In the genomic region with DNA sequence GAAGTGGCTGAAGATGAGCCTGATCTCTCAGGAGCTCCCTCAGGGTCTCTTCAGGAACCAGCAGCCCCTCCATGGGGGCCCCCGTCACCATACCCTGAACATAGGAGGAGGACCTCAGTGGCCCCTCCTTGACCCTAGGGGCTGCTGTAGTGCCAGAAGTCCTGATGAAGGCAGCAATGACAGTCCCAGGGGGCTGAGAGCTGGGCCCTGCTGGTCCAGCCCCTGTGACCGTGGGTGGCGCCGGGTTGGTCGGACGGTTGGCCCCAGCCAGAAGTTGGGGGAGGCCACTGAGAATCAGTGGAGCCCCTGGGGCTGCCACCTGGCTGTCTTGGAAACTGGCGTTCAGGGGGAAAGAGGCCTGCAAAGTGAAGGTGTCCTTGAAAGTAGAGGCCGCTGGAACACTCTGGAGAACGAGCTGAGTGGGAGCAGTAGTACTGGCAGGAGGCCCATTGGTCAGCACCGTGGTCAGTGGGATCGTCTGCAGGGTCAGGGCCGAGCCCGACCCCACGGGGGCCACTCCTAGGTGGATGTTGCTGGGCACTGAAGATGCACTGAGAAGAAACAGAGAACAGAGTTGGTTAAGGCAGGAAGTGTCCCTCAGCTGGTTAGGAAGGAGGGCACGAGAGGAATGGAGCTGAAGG, we compare ENCODE assay signal across 15 cellular contexts. TPM values are rescaled to one million over a fixed set of nuclear protein-coding genes. Genes with fewer than 3 reads are reported as not detected.
DNase-seq lines count a peak whose midpoint lies in the region; ATAC-seq, FAIRE-seq and TF ChIP-seq lines count a peak whose summit lies in the region.
"Had no signal": no experiment of that assay in that cellular context is flagged by ENCODE, and none has a peak within 500 bp of the region (broad histone marks: within the 10 kb centered on the region; RNA-seq: fewer than 3 reads in every experiment).

No MANE protein-coding gene starts in this region.

- CTCF ChIA-PET in HepG2 (lab: Yijun Ruan, JAX; ENCODE audit: low intra/inter-chr PET ratio, low total read pairs), result no interaction called here

- TF ChIP-seq CTCF in HepG2 (CRISPR knock-in tag; IDR thresholded peaks at IDR 0.05) (no peak), right lobe of liver (IDR thresholded peaks at IDR 0.05) (no peak), neural crest cell (conservative IDR thresholded peaks at IDR 0.05) (no peak)

- no peaks in the 10 kb centered on the region for H3K79me2 ChIP-seq in HepG2 (ENCODE audit: insufficient read depth, low read length)

- H3K27me3 Mint-ChIP-seq in neural crest cell (ENCODE audit: low read depth), result peaks cover 3% of the 10 kb centered on the region
- H3K27me3 Mint-ChIP-seq: B cell had no signal

- no peaks in the 10 kb centered on the region for H3K9me3 Mint-ChIP-seq in neural crest cell
- no peaks in the 10 kb centered on the region for H3K9me3 Mint-ChIP-seq in stimulated activated effector memory CD8-positive, alpha-beta T cell treated with anti-CD3 and anti-CD28 coated beads, Interleukin-12 subunit alpha, Interleukin-12 subunit beta, amount 100 ng/mL, for 72 hours
- H3K9me3 Mint-ChIP-seq: CD8-positive, alpha-beta T cell had no signal

- H3K9ac ChIP-seq in HepG2 (ENCODE audit: insufficient read depth, low read depth, low read length), result no peak overlapping the region
- H3K9ac ChIP-seq: BLaER1 treated with 17β-estradiol and CSF1 and Interleukin-3, amounts not matched to agents 10 nM and 100 nM had no signal

- no CpG with 5 or more reads among the region's 15 CpGs for WGBS in HepG2 (ENCODE audit: low lambda C conversion rate)
- 72% methylated on average over 8 of the region's 15 CpGs for WGBS in right lobe of liver (ENCODE audit: insufficient coverage, low coverage, low lambda C conversion rate, missing lambda C conversion rate)

- no peaks in the 10 kb centered on the region for H3K4me1 Mint-ChIP-seq in neural crest cell
- H3K4me1 Mint-ChIP-seq in stimulated activated effector memory CD8-positive, alpha-beta T cell treated with anti-CD3 and anti-CD28 coated beads, Interleukin-12 subunit alpha, Interleukin-12 subunit beta, amount 100 ng/mL, for 72 hours, result no peaks in the 10 kb centered on the region
- H3K4me1 Mint-ChIP-seq: B cell had no signal

- in situ Hi-C loops in HepG2 (cut with HindIII; ENCODE audit: extremely low pct_ligation_motif_present, low pct_unique_long_range_greater_than_20kb), result loop anchor here (25.0 kb wide), 1 partner anchor 455 kb away; no protein-coding TSS in a partner anchor

- H3K4me1 ChIP-seq in HepG2 (ENCODE audit: insufficient read depth, low read length) (peaks cover 14% of the 10 kb centered on the region), right lobe of liver (no peaks in the 10 kb centered on the region)

- DNase-seq in HepG2 (ENCODE audit: low spot score) (no peak), right lobe of liver (no peak), neural crest cell (ENCODE audit: low read depth, low spot score) (no peak), midbrain (lab: John Stamatoyannopoulos, UW) (no peak), left cardiac atrium (no peak)
- DNase-seq in stimulated activated effector memory CD8-positive, alpha-beta T cell treated with anti-CD3 and anti-CD28 coated beads, Interleukin-12 subunit alpha, Interleukin-12 subunit beta, amount 100 ng/mL, for 72 hours (ENCODE audit: low spot score in 2 of 2), result no peak
- DNase-seq: Calu3; CD8-positive, alpha-beta T cell; DMS79 treated with DMSO at 0.1 percent for 48 hours; GF-D8; GOT3; H9 had no signal

- peak overlapping the region; percentile 85 for H3K27ac Mint-ChIP-seq in neural crest cell (ENCODE audit: unreplicated experiment)
- H3K27ac Mint-ChIP-seq in stimulated activated effector memory CD8-positive, alpha-beta T cell treated with anti-CD3 and anti-CD28 coated beads, Interleukin-12 subunit alpha, Interleukin-12 subunit beta, amount 100 ng/mL, for 72 hours, result peak overlapping the region; percentile 26
- H3K27ac Mint-ChIP-seq: B cell; CD8-positive, alpha-beta T cell had no signal

- ATAC-seq in HepG2 (no peak), right lobe of liver (no peak), left cardiac atrium (no peak)
- ATAC-seq in stimulated activated effector memory CD8-positive, alpha-beta T cell treated with anti-CD3 and anti-CD28 coated beads, Interleukin-12 subunit alpha, Interleukin-12 subunit beta, amount 100 ng/mL, for 72 hours, result no peak
- ATAC-seq: CD8-positive, alpha-beta T cell; GM12878 had no signal

- no peaks in the 10 kb centered on the region for H4K20me1 ChIP-seq in HepG2 (ENCODE audit: insufficient read depth, low read length)

- no peak overlapping the region for H2AFZ ChIP-seq in HepG2 (ENCODE audit: low read length)

- no peak for TF ChIP-seq RAD21 in HepG2 (CRISPR knock-in tag; IDR thresholded peaks at IDR 0.05)

- no peak for TF ChIP-seq POLR2A in HepG2 (IDR thresholded peaks at IDR 0.05; ENCODE audit: insufficient read depth in 1 of 2, low read depth in 2 of 2, low read length in 2 of 2)
- TF ChIP-seq POLR2A in right lobe of liver (IDR thresholded peaks at IDR 0.05), result no peak

- BruUV-seq in HepG2 (replicated peaks; lab: Mats Ljungman, UMichigan), result no TSS peak

- no peak overlapping the region for H3K4me3 Mint-ChIP-seq in neural crest cell
- no peak overlapping the region for H3K4me3 Mint-ChIP-seq in stimulated activated effector memory CD8-positive, alpha-beta T cell treated with anti-CD3 and anti-CD28 coated beads, Interleukin-12 subunit alpha, Interleukin-12 subunit beta, amount 100 ng/mL, for 72 hours
- H3K4me3 Mint-ChIP-seq: B cell; CD8-positive, alpha-beta T cell; H9 had no signal

- no peaks in the 10 kb centered on the region for H3K9me3 ChIP-seq in HepG2 (ENCODE audit: low read length)
- no peaks in the 10 kb centered on the region for H3K9me3 ChIP-seq in right lobe of liver
- H3K9me3 ChIP-seq: BLaER1 treated with 17β-estradiol and CSF1 and Interleukin-3, amounts not matched to agents 10 nM and 100 nM had no signal

- intact Hi-C loops in HepG2 (cut with micrococcal nuclease; ENCODE audit: unreplicated experiment) (no loop called here), right lobe of liver (cut with DNase I) (no loop called here), left cardiac atrium (cut with DNase I) (no loop called here)

- POLR2A ChIA-PET in HepG2 (lab: Yijun Ruan, JAX), result no interaction called here

- H3K27ac ChIP-seq in HepG2 (ENCODE audit: extremely low read length, insufficient read depth, low read length) (no peak overlapping the region), right lobe of liver (no peak overlapping the region)
- H3K27ac ChIP-seq: BLaER1 treated with 17β-estradiol and CSF1 and Interleukin-3, amounts not matched to agents 10 nM and 100 nM had no signal

- no peaks in the 10 kb centered on the region for H3K27me3 ChIP-seq in HepG2 (ENCODE audit: control insufficient read depth in 1 of 2, insufficient read depth in 2 of 2, low read length in 2 of 2)
- H3K27me3 ChIP-seq in right lobe of liver, result no peaks in the 10 kb centered on the region

- TF ChIP-seq EP300 in HepG2 (IDR thresholded peaks at IDR 0.05; ENCODE audit: low read depth in 2 of 2, low read length in 2 of 2), result no peak
- no peak for TF ChIP-seq EP300 in HepG2 (CRISPR knock-in tag; IDR thresholded peaks at IDR 0.05; ENCODE audit: borderline replicate concordance)

- H3K4me2 ChIP-seq in HepG2 (ENCODE audit: low read depth, low read length), result no peak overlapping the region

- no peaks in the 10 kb centered on the region for H3K36me3 ChIP-seq in HepG2 (replicated peaks in 1 of 2; ENCODE audit: control insufficient read depth in 1 of 2, insufficient read depth in 2 of 2, low read length in 2 of 2)
- H3K36me3 ChIP-seq in right lobe of liver, result no peaks in the 10 kb centered on the region

- no peak overlapping the region for H3K4me3 ChIP-seq in HepG2 (replicated peaks in 1 of 3; ENCODE audit: insufficient read depth in 1 of 3, low read depth in 2 of 3, low read length in 3 of 3)
- H3K4me3 ChIP-seq in right lobe of liver, result no peak overlapping the region
- H3K4me3 ChIP-seq: BLaER1 treated with 17β-estradiol and CSF1 and Interleukin-3, amounts not matched to agents 10 nM and 100 nM; GM12878 had no signal

- H3K36me3 Mint-ChIP-seq in neural crest cell (ENCODE audit: low read depth), result peaks cover 4% of the 10 kb centered on the region
- H3K36me3 Mint-ChIP-seq in stimulated activated effector memory CD8-positive, alpha-beta T cell treated with anti-CD3 and anti-CD28 coated beads, Interleukin-12 subunit alpha, Interleukin-12 subunit beta, amount 100 ng/mL, for 72 hours, result peaks cover 76% of the 10 kb centered on the region

- FAIRE-seq in HepG2 (lab: Jason Lieb, UNC), result no peak
- FAIRE-seq: GM12878 had no signal

RNA-seq across cellular contexts. Expression of a gene that starts 43.2 kb away (rescaled TPM):
- total RNA-seq in HepG2 (2016; rRNA removed; fragmentation: Illumina TruSeq; extraction: Trizol), result 1.3 and 1.5 TPM in 2 replicates
- total RNA-seq in HepG2 (2016; cell fraction: cytosol; rRNA removed; fragmentation: Illumina TruSeq; extraction: Trizol; ENCODE audit: low read depth), result 0.35 and 1.0 TPM in 2 replicates
- total RNA-seq in HepG2 (2016; cell fraction: insoluble cytoplasmic fraction; rRNA removed; fragmentation: Illumina TruSeq; extraction: Trizol), result 1.3 and 1.4 TPM in 2 replicates
- total RNA-seq in HepG2 (2016; cell fraction: membrane; rRNA removed; fragmentation: Illumina TruSeq; extraction: Trizol), result 1.5 and 2.0 TPM in 2 replicates
- total RNA-seq in HepG2 (2016; cell fraction: nucleus; rRNA removed; fragmentation: Illumina TruSeq; extraction: Trizol), result 1.0 and 1.5 TPM in 2 replicates
- 2.6 and 3.2 TPM in 2 replicates for polyA plus RNA-seq in HepG2 (2011; rRNA removed)
- polyA plus RNA-seq in HepG2 (2011; cell fraction: cytosol; rRNA removed), result 2.6 and 2.7 TPM in 2 replicates
- polyA plus RNA-seq in HepG2 (2011; cell fraction: nucleus; rRNA removed), result 2.5 and 2.8 TPM in 2 replicates
- polyA plus RNA-seq in HepG2 (2012), result 3.9 and 4.2 TPM in 2 replicates
- polyA plus RNA-seq in HepG2 (2016; cell fraction: cytosol; fragmentation: Illumina TruSeq; extraction: Trizol; ENCODE audit: low read depth), result 0.44 and 0.53 TPM in 2 replicates
- 1.6 and 1.9 TPM in 2 replicates for polyA plus RNA-seq in HepG2 (2016; cell fraction: insoluble cytoplasmic fraction; fragmentation: Illumina TruSeq; extraction: Trizol; ENCODE audit: low read depth)
- 1.7 and 2.0 TPM in 2 replicates for polyA plus RNA-seq in HepG2 (2016; cell fraction: membrane; fragmentation: Illumina TruSeq; extraction: Trizol; ENCODE audit: low read depth)
- polyA plus RNA-seq in HepG2 (2016; cell fraction: nucleus; fragmentation: Illumina TruSeq; extraction: Trizol; ENCODE audit: insufficient read depth, low read depth), result 1.9 and 2.0 TPM in 2 replicates
- 10.0 and 60.2 TPM in 2 replicates for polyA minus RNA-seq in HepG2 (2011; rRNA and poly(A)+ RNA removed; ENCODE audit: low replicate concordance)
- 3.6 and 4.7 TPM in 2 replicates for polyA minus RNA-seq in HepG2 (2011; cell fraction: cytosol; rRNA and poly(A)+ RNA removed)
- polyA minus RNA-seq in HepG2 (2011; cell fraction: nucleus; rRNA and poly(A)+ RNA removed), result 1.4 and 1.6 TPM in 2 replicates
- 1 to 10 TPM in 5 of 6 experiments, under 1 TPM in 1; 0.80 to 2.8 (median 1.6) TPM for total RNA-seq in right lobe of liver
- 0.86 and 1.0 TPM in 2 replicates for total RNA-seq in neural crest cell
- total RNA-seq in left cardiac atrium, result 1 to 10 TPM; 4.2 to 6.4 TPM
